In the genomic region with DNA sequence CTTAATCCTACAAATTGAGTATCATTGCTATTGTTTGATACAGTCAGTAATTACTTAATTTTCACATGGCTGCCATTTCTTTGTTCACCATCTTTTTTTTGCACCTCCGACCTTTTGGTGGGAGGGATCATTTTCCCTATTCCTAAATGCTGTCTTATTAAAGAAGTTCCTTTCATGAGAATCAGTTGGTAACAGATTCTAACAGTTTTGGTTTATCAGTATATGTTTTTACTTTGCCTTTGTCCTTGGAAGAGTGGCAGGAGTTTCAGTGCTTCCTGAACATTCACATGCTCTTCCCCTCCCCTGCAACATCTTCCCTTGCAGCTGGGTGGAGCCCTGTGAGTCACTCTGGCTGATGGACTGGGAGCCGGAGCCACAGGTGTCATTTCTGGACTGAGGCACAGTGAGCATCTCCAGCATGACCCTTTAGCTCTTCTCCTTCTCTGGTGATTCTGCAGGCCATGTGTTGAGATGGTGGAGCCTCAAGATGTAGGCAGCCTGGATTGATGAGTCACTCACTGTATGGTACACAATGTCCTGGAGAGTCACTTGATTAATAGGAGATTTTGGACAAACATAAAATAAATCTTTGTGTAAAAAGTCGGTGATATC, we compare ENCODE assay signal across 8 cellular contexts.
DNase-seq lines count a peak whose midpoint lies in the region; ATAC-seq and TF ChIP-seq lines count a peak whose summit lies in the region.

No MANE protein-coding gene starts in this region.

- H3K27ac Mint-ChIP-seq in naive thymus-derived CD4-positive, alpha-beta T cell: no peak overlapping the region

- peaks cover 0 to 7% (median 0%) of the 10 kb centered on the region in 3 donors for H3K27me3 ChIP-seq in stomach
- H3K27me3 ChIP-seq in tibial nerve: no peaks in the 10 kb centered on the region
- no peaks in the 10 kb centered on the region for H3K27me3 ChIP-seq in naive thymus-derived CD4-positive, alpha-beta T cell (ENCODE audit: control insufficient read depth in 2 of 2, insufficient read depth in 2 of 2, low read length in 2 of 2)

- TF ChIP-seq POLR2A in stomach (IDR thresholded peaks at IDR 0.05) (no peak), tibial nerve (IDR thresholded peaks at IDR 0.05) (no peak)

- no peaks in the 10 kb centered on the region for H3K36me3 Mint-ChIP-seq in naive thymus-derived CD4-positive, alpha-beta T cell

- ATAC-seq in GM21723 (IDR thresholded peaks at IDR 0.05; ENCODE audit: unreplicated experiment): no peak
- no peak for ATAC-seq in naive thymus-derived CD4-positive, alpha-beta T cell

- no peak overlapping the region for H3K4me3 Mint-ChIP-seq in naive thymus-derived CD4-positive, alpha-beta T cell

- DNase-seq in NCI-H187 treated with DMSO at 0.1 percent for 48 hours (lab: John Stamatoyannopoulos, UW): peak; percentile 2
- no peak for DNase-seq in NCI-H187 (lab: John Stamatoyannopoulos, UW)
- peak; percentile 60 for DNase-seq in NCI-H774 (lab: John Stamatoyannopoulos, UW)
- peak; percentile 75 to 88 for DNase-seq in foreskin fibroblast
- no peak for DNase-seq in stomach
- no peak for DNase-seq in tibial nerve (ENCODE audit: low spot score in 2 of 2)
- DNase-seq in naive thymus-derived CD4-positive, alpha-beta T cell: no peak

- TF ChIP-seq EP300 in stomach (IDR thresholded peaks at IDR 0.05): peak; percentile 66
- no peak for TF ChIP-seq EP300 in tibial nerve (IDR thresholded peaks at IDR 0.05)

- H3K4me3 ChIP-seq in foreskin fibroblast (ENCODE audit: low read depth in 1 of 2, low read length in 2 of 2) (no peak overlapping the region), stomach (no peak overlapping the region), tibial nerve (no peak overlapping the region)
- H3K4me3 ChIP-seq in naive thymus-derived CD4-positive, alpha-beta T cell (ENCODE audit: low read length): no peak overlapping the region

- CTCF ChIA-PET in naive thymus-derived CD4-positive, alpha-beta T cell (lab: Charles Lee): interaction anchor here (0.6 kb wide), 1 partner anchor 554 kb away, joined by 3 read pairs; no protein-coding TSS in a partner anchor

- TF ChIP-seq CTCF in foreskin fibroblast (IDR thresholded peaks at IDR 0.05; ENCODE audit: low read depth, low read length): no peak
- no peak for TF ChIP-seq CTCF in stomach (IDR thresholded peaks at IDR 0.05)
- peak in 1 of 5 experiments; percentile 25 for TF ChIP-seq CTCF in tibial nerve (IDR thresholded peaks at IDR 0.05)

- POLR2A ChIA-PET in naive thymus-derived CD4-positive, alpha-beta T cell (lab: Charles Lee): no interaction called here

- H3K9me3 ChIP-seq in stomach: no peaks in the 10 kb centered on the region
- H3K9me3 ChIP-seq in tibial nerve: no peaks in the 10 kb centered on the region
- H3K9me3 ChIP-seq in naive thymus-derived CD4-positive, alpha-beta T cell (ENCODE audit: control insufficient read depth in 2 of 3, low read length in 3 of 3): no peaks in the 10 kb centered on the region

- H3K36me3 ChIP-seq in stomach (no peaks in the 10 kb centered on the region), tibial nerve (no peaks in the 10 kb centered on the region)
- H3K36me3 ChIP-seq in naive thymus-derived CD4-positive, alpha-beta T cell (ENCODE audit: control insufficient read depth in 2 of 3, insufficient read depth in 3 of 3, low read length in 3 of 3): no peaks in the 10 kb centered on the region

- intact Hi-C loops in stomach (cut with DNase I; ENCODE audit: low total_unique reads): no loop called here
- intact Hi-C loops in naive thymus-derived CD4-positive, alpha-beta T cell (cut with micrococcal nuclease): no loop called here

- peaks cover 11 to 28% (median 24%) of the 10 kb centered on the region in 5 donors for H3K27me3 Mint-ChIP-seq in naive thymus-derived CD4-positive, alpha-beta T cell

- H3K27ac ChIP-seq in stomach (peak overlapping the region in 2 of 5 donors; percentile 40 to 62), tibial nerve (no peak overlapping the region)
- H3K27ac ChIP-seq in naive thymus-derived CD4-positive, alpha-beta T cell (ENCODE audit: low read depth, low read length): no peak overlapping the region

- WGBS in stomach, 5 donors: 40 to 44% (median 41%) methylated on average over 3 of the region's 3 CpGs
- WGBS in tibial nerve, 2 donors: 56 to 65% methylated on average over 3 of the region's 3 CpGs

- H3K4me1 ChIP-seq in stomach (peaks cover 8 to 26% (median 15%) of the 10 kb centered on the region in 4 donors), tibial nerve (peaks cover 0 to 6% (median 2%) of the 10 kb centered on the region in 4 donors)
- no peaks in the 10 kb centered on the region for H3K4me1 ChIP-seq in naive thymus-derived CD4-positive, alpha-beta T cell (ENCODE audit: control insufficient read depth in 2 of 2, insufficient read depth in 2 of 2, low read length in 2 of 2)

- no peaks in the 10 kb centered on the region for H3K9me3 Mint-ChIP-seq in naive thymus-derived CD4-positive, alpha-beta T cell

- H3K4me1 Mint-ChIP-seq in naive thymus-derived CD4-positive, alpha-beta T cell: peaks cover 0 to 6% (median 0%) of the 10 kb centered on the region in 7 donors

Comparison
In these comparisons a context has a peak if more than half of its experiments do, and no peak if none do; other contexts are left out.
1. DNase-seq: peak in NCI-H187 treated with DMSO at 0.1 percent for 48 hours (single experiment), NCI-H774 (single experiment) and foreskin fibroblast (2 of 2); none in NCI-H187 (0 of 2), stomach (single experiment), tibial nerve (0 of 2) and naive thymus-derived CD4-positive, alpha-beta T cell (0 of 9).